In genomic region chr21:30590297-30590696, GRCh38 we compare ENCODE assay signal across 1 cellular context.
TF ChIP-seq lines count a peak whose summit lies in the region.

KRTAP22-2 (minus strand) TSS chr21:30590397.

TF ChIP-seq in GM23338, 12 proteins besides CTCF, POLR2A, EP300 and RAD21 (continued from another document):
- no peak for TF ChIP-seq ZNF462 (CRISPR knock-in tag; IDR thresholded peaks at IDR 0.05)
